In genomic region chr2:27264253-27264752, GRCh38 we compare ENCODE assay signal across 1 cellular context.
TF ChIP-seq lines count a peak whose summit lies in the region.

No MANE protein-coding gene starts in this region.

TF ChIP-seq in K562, 482 proteins besides CTCF, POLR2A, EP300 and RAD21:
- TF ChIP-seq MBD1 (CRISPR knock-in tag; IDR thresholded peaks at IDR 0.05) (no peak), ID3 (CRISPR knock-in tag; IDR thresholded peaks at IDR 0.05) (no peak), ID3 (tag; IDR thresholded peaks at IDR 0.05) (no peak), CTBP1 (IDR thresholded peaks at IDR 0.05; ENCODE audit: borderline replicate concordance) (no peak), PHTF2 (CRISPR knock-in tag; IDR thresholded peaks at IDR 0.05) (no peak), ZFP36 (IDR thresholded peaks at IDR 0.05; ENCODE audit: low read depth, low read length, partially characterized antibody) (peak; percentile 77), ADNP (tag; IDR thresholded peaks at IDR 0.05) (no peak)
